8 cellular contexts compared by ENCODE assay signal in the genomic region with DNA sequence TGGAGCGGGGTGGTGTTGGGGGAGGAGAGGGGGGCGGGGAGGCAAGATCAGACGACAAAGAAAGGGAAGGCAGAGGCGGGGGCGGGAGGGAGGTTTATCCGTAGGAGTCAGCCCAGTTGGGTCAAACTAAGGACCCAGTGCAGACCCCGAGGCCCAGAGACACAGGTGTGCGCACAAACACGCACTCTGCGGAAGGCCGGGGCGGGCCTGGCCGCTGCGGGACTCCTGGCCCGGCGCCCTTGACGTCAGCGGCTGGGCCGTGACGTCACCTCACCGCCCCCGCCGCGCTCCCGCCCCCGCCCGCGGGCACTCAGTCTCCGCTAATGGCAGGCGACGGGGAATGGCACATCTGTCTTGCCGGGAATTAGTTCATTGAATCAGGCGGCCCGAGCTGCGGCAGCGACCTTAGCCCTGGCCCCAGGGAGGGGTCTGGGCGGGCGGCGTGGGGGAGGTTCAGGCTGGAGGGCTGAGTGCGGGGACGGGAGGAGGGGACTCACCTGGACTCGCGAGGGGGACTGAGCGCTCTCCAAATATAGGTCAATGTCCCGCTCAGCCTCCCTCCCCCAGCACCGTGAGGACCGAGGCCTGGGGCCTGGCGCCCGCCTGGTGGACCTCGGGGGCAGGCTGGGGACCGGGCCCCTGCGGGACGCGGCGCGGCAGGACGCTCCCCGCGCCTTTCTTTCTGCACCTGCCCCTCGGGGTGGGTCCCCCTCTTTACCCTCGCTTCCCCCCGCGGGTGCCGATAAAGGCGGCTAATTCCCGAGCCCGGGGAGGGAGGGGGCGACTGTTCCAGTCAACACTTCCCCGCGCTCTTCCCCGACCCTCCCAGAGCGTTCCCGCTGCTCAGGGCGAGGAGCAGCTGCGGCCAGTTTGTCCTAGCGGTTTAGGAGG. TPM values are rescaled to one million over a fixed set of nuclear protein-coding genes. Genes with fewer than 3 reads are reported as not detected.
DNase-seq lines count a peak whose midpoint lies in the region; ATAC-seq and TF ChIP-seq lines count a peak whose summit lies in the region.

No MANE protein-coding gene starts in this region.

- no peaks in the 10 kb centered on the region for H4K20me1 ChIP-seq in GM23248 (ENCODE audit: insufficient read depth)

- H3K79me2 ChIP-seq in GM23248 (ENCODE audit: insufficient read depth), result no peaks in the 10 kb centered on the region

- H2AFZ ChIP-seq in GM23248, result no peak overlapping the region

- H3K9me3 Mint-ChIP-seq in activated B cell treated with CpG ODN at 0.5 μM for 24 hours, result no peaks in the 10 kb centered on the region
- H3K9me3 Mint-ChIP-seq in mesothelial cell of epicardium, result no peaks in the 10 kb centered on the region

- 1 to 2% methylated on average over 29 to 72 of the region's 76 CpGs for WGBS in GM23248 (ENCODE audit: low coverage in 1 of 2, low lambda C conversion rate in 2 of 2, missing lambda C conversion rate in 2 of 2), 2 experiments

- H3K4me2 ChIP-seq in GM23248 (ENCODE audit: unreplicated experiment), result peak overlapping the region; percentile 17

- H3K36me3 ChIP-seq in GM23248 (ENCODE audit: low read depth), result no peaks in the 10 kb centered on the region

- DNase-seq in GM23248 (peak; percentile 56), activated B cell treated with CpG ODN at 0.5 μM for 24 hours (peak; percentile 39), ecto neural progenitor cell (ENCODE audit: low spot score) (peak; percentile 82), mesothelial cell of epicardium (ENCODE audit: low spot score in 2 of 2, unreplicated experiment in 2 of 2) (peak in 1 of 2 experiments; percentile 66), HT-29 (ENCODE audit: low spot score) (no peak), GOT3 (lab: John Stamatoyannopoulos, UW) (no peak)
- DNase-seq in stimulated activated naive CD8-positive, alpha-beta T cell treated with anti-CD3 and anti-CD28 coated beads, Interleukin-15, Interleukin-2, amounts not matched to agents 100 U/mL and 50 U/mL, for 24 hours, result peak; percentile 50

- H3K27me3 Mint-ChIP-seq in activated B cell treated with CpG ODN at 0.5 μM for 24 hours (peaks cover 45% of the 10 kb centered on the region), mesothelial cell of epicardium (ENCODE audit: low read depth) (peaks cover 76% of the 10 kb centered on the region)

- peaks cover 46% of the 10 kb centered on the region for H3K27me3 ChIP-seq in GM23248 (replicated peaks; ENCODE audit: insufficient read depth)

- H3K4me1 Mint-ChIP-seq in activated B cell treated with CpG ODN at 0.5 μM for 24 hours (peaks cover 8% of the 10 kb centered on the region), mesothelial cell of epicardium (peaks cover 36% of the 10 kb centered on the region)

- no peaks in the 10 kb centered on the region for H3K4me1 ChIP-seq in GM23248 (ENCODE audit: insufficient read depth)

- TF ChIP-seq CTCF in activated B cell treated with CpG ODN at 0.5 μM for 24 hours (IDR thresholded peaks at IDR 0.05) (no peak), mesothelial cell of epicardium (IDR thresholded peaks at IDR 0.05; ENCODE audit: unreplicated experiment) (no peak)

- H3F3A ChIP-seq in GM23248 (ENCODE audit: insufficient read depth), result no peaks in the 10 kb centered on the region

- intact Hi-C loops in activated B cell treated with CpG ODN at 0.5 μM for 24 hours (cut with micrococcal nuclease), result no loop called here

- CTCF ChIA-PET in activated B cell treated with CpG ODN at 0.5 μM for 24 hours (lab: Charles Lee), result no interaction called here

- ATAC-seq in activated B cell treated with CpG ODN at 0.5 μM for 24 hours (ENCODE audit: low read depth) (peak; percentile 50), HG03442 (IDR thresholded peaks at IDR 0.05; ENCODE audit: unreplicated experiment) (no peak)
- ATAC-seq in stimulated activated naive CD8-positive, alpha-beta T cell treated with anti-CD3 and anti-CD28 coated beads, Interleukin-15, Interleukin-2, amounts not matched to agents 100 U/mL and 50 U/mL, for 24 hours, result peak; percentile 34

- no peak overlapping the region for H3K27ac Mint-ChIP-seq in activated B cell treated with CpG ODN at 0.5 μM for 24 hours
- H3K27ac Mint-ChIP-seq in mesothelial cell of epicardium, result peak overlapping the region; percentile 25

- no peaks in the 10 kb centered on the region for H3K9me2 ChIP-seq in GM23248 (ENCODE audit: insufficient read depth)

- POLR2A ChIA-PET in activated B cell treated with CpG ODN at 0.5 μM for 24 hours (lab: Charles Lee), result no interaction called here

- H3K36me3 Mint-ChIP-seq in activated B cell treated with CpG ODN at 0.5 μM for 24 hours (ENCODE audit: low read depth) (no peaks in the 10 kb centered on the region), mesothelial cell of epicardium (no peaks in the 10 kb centered on the region)

- H3K27ac ChIP-seq in GM23248, result no peak overlapping the region

- peak overlapping the region; percentile 30; the same call in 1 of the 2 replicates for H3K4me3 ChIP-seq in GM23248

- in situ Hi-C loops in GM23248 (cut with MboI), result no loop called here

- H3K4me3 Mint-ChIP-seq in activated B cell treated with CpG ODN at 0.5 μM for 24 hours (peak overlapping the region; percentile 50), mesothelial cell of epicardium (peak overlapping the region; percentile 71)

- H3K9me3 ChIP-seq in GM23248 (ENCODE audit: low read depth), result no peaks in the 10 kb centered on the region

- no peak overlapping the region for H3K9ac ChIP-seq in GM23248

RNA-seq across cellular contexts. Expression of a gene that starts 15.5 kb away (rescaled TPM):
- 0.54 TPM in 1 of 2 replicates, not detected in the other for total RNA-seq in GM23248 (2014; rRNA removed; shearing (Covaris generic))
- not detected in 2 replicates for polyA plus RNA-seq in GM23248 (2016; fragmentation: Nextera tagmentation; extraction: Ambion mirVana)
- total RNA-seq in activated B cell treated with CpG ODN at 0.5 μM for 24 hours, result not detected in 2 replicates
- total RNA-seq in mesothelial cell of epicardium, result 8.8 to 9.7 TPM (median 9.5 TPM) in 3 replicates
- not detected in 2 replicates for total RNA-seq in HT-29 (2014; rRNA removed; shearing (Covaris generic))

RNA-seq across cellular contexts. Expression of a gene that starts 17.0 kb away (rescaled TPM):
- total RNA-seq in GM23248 (2014; rRNA removed; shearing (Covaris generic)), result not detected in 2 replicates
- polyA plus RNA-seq in GM23248 (2016; fragmentation: Nextera tagmentation; extraction: Ambion mirVana), result not detected in 2 replicates
- total RNA-seq in activated B cell treated with CpG ODN at 0.5 μM for 24 hours (not detected in 2 replicates), mesothelial cell of epicardium (0.09 TPM in 1 of 3 replicates, not detected in the others)
- total RNA-seq in HT-29 (2014; rRNA removed; shearing (Covaris generic)), result not detected in 2 replicates

RNA-seq across cellular contexts. Expression of a gene that starts 22.8 kb away (rescaled TPM):
- not detected in 2 replicates for total RNA-seq in GM23248 (2014; rRNA removed; shearing (Covaris generic))
- not detected in 2 replicates for polyA plus RNA-seq in GM23248 (2016; fragmentation: Nextera tagmentation; extraction: Ambion mirVana)
- total RNA-seq in activated B cell treated with CpG ODN at 0.5 μM for 24 hours (not detected in 2 replicates), mesothelial cell of epicardium (not detected in 3 replicates)
- total RNA-seq in HT-29 (2014; rRNA removed; shearing (Covaris generic)), result not detected in 2 replicates

RNA-seq across cellular contexts. Expression of a gene that starts 36.3 kb away (rescaled TPM):
- total RNA-seq in GM23248 (2014; rRNA removed; shearing (Covaris generic)), result not detected in 2 replicates
- polyA plus RNA-seq in GM23248 (2016; fragmentation: Nextera tagmentation; extraction: Ambion mirVana), result not detected in 2 replicates
- total RNA-seq in activated B cell treated with CpG ODN at 0.5 μM for 24 hours, result not detected in 2 replicates
- total RNA-seq in mesothelial cell of epicardium, result 0.11 TPM in 1 of 3 replicates, not detected in the others
- total RNA-seq in HT-29 (2014; rRNA removed; shearing (Covaris generic)), result not detected in 2 replicates

RNA-seq across cellular contexts. Expression of a gene that starts 47.2 kb away (rescaled TPM):
- total RNA-seq in GM23248 (2014; rRNA removed; shearing (Covaris generic)), result not detected in 2 replicates
- polyA plus RNA-seq in GM23248 (2016; fragmentation: Nextera tagmentation; extraction: Ambion mirVana), result not detected in 2 replicates
- not detected in 2 replicates for total RNA-seq in activated B cell treated with CpG ODN at 0.5 μM for 24 hours
- not detected in 3 replicates for total RNA-seq in mesothelial cell of epicardium
- not detected in 2 replicates for total RNA-seq in HT-29 (2014; rRNA removed; shearing (Covaris generic))

Comparison
In these comparisons a context has a peak if more than half of its experiments do, and no peak if none do; other contexts are left out.
1. DNase-seq: peak in GM23248 (single experiment), activated B cell treated with CpG ODN at 0.5 μM for 24 hours (single experiment), ecto neural progenitor cell (single experiment) and stimulated activated naive CD8-positive, alpha-beta T cell treated with anti-CD3 and anti-CD28 coated beads, Interleukin-15, Interleukin-2, amounts not matched to agents 100 U/mL and 50 U/mL, for 24 hours (single experiment); none in HT-29 (single experiment) and GOT3 (single experiment).